ENCODE assay signal across 3 cellular contexts in genomic region chr2:67329513-67329912, GRCh38.
TF ChIP-seq lines count a peak whose summit lies in the region.

No MANE protein-coding gene starts in this region.

TF ChIP-seq in GM23338, 12 proteins besides CTCF, POLR2A, EP300 and RAD21:
- TF ChIP-seq ZNF114 (CRISPR knock-in tag; IDR thresholded peaks at IDR 0.05) (no peak), NANOG (IDR thresholded peaks at IDR 0.05; ENCODE audit: borderline replicate concordance) (peak; percentile 88)
- TF ChIP-seq, protein P1, sequence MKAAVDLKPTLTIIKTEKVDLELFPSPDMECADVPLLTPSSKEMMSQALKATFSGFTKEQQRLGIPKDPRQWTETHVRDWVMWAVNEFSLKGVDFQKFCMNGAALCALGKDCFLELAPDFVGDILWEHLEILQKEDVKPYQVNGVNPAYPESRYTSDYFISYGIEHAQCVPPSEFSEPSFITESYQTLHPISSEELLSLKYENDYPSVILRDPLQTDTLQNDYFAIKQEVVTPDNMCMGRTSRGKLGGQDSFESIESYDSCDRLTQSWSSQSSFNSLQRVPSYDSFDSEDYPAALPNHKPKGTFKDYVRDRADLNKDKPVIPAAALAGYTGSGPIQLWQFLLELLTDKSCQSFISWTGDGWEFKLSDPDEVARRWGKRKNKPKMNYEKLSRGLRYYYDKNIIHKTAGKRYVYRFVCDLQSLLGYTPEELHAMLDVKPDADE (IDR thresholded peaks at IDR 0.05), result no peak

TF ChIP-seq in H1, 55 proteins besides CTCF, POLR2A, EP300 and RAD21:
- TF ChIP-seq KDM4A (IDR thresholded peaks at IDR 0.05; ENCODE audit: low read depth, low read length, severe bottlenecking) (no peak), RNF2 (IDR thresholded peaks at IDR 0.05; ENCODE audit: borderline replicate concordance, low read depth, low read length, missing control alignments, poor library complexity, severe bottlenecking) (no peak)
TF ChIP-seq in H1: peak in this region for 0.

TF ChIP-seq in HEK293T, 16 proteins besides CTCF, POLR2A, EP300 and RAD21:
- TF ChIP-seq SP1 (IDR thresholded peaks at IDR 0.05) (no peak), BHLHE40 (IDR thresholded peaks at IDR 0.05; ENCODE audit: borderline replicate concordance) (no peak), ZNF384 (IDR thresholded peaks at IDR 0.05) (no peak), LEF1 (IDR thresholded peaks at IDR 0.05; ENCODE audit: borderline replicate concordance) (no peak), FOXK2 (IDR thresholded peaks at IDR 0.05) (no peak), CTBP1 (IDR thresholded peaks at IDR 0.05; ENCODE audit: borderline replicate concordance) (no peak), L3MBTL2 (conservative IDR thresholded peaks at IDR 0.05) (no peak)
- TF ChIP-seq, protein P2, sequence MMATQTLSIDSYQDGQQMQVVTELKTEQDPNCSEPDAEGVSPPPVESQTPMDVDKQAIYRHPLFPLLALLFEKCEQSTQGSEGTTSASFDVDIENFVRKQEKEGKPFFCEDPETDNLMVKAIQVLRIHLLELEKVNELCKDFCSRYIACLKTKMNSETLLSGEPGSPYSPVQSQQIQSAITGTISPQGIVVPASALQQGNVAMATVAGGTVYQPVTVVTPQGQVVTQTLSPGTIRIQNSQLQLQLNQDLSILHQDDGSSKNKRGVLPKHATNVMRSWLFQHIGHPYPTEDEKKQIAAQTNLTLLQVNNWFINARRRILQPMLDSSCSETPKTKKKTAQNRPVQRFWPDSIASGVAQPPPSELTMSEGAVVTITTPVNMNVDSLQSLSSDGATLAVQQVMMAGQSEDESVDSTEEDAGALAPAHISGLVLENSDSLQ (IDR thresholded peaks at IDR 0.05), result no peak
